ENCODE assay signal across 8 cellular contexts in the genomic region with DNA sequence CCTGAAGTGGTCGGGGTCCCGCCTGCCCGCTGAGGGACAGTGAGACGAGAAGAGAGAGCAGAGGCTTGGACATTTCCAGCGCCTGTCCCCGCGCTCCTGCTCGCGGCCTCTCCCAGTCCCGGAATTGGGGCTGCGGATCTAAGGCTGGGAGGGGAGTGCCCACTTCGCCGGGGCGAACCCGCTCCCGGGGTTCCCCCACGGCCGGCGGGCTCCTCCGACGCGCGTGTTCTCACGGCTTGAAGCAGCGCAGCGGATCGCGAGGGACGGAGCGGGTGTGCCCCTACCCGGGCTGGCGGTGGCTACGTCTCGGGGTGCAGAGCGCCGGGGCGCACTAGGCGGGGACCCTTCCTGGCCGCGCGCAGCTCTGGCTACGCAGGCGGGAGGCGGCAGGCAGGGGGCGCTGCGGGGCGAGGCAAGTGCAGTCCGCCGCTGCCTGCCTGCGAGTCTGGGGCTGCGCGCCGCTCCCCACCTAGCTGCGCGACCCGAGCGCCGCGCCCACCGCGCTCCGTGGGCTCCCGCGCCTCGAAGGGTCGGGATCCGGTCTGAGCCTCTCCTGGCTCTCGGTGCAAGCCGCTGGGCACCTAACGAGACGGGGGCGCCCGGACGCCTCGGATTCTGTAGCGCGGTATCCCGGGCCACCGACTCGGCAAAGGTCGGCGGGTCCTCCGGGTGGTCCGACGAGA. TPM values are rescaled to one million over a fixed set of nuclear protein-coding genes. Genes with fewer than 3 reads are reported as not detected.
A peak's percentile ranks its signal among the peaks of the same experiment; 100 is the strongest.
DNase-seq lines count a peak whose midpoint lies in the region; ATAC-seq and TF ChIP-seq lines count a peak whose summit lies in the region.

No MANE protein-coding gene starts in this region.

- H3K27me3 ChIP-seq in CD4-positive, CD25-positive, alpha-beta regulatory T cell (ENCODE audit: control insufficient read depth, insufficient read depth, low read length) = peaks cover 28% of the 10 kb centered on the region
- H3K27me3 ChIP-seq in SJSA1 (replicated peaks) (peaks cover 87% of the 10 kb centered on the region), testis (no peaks in the 10 kb centered on the region)

- no peak for TF ChIP-seq POLR2A in testis (IDR thresholded peaks at IDR 0.05)

- H3K36me3 ChIP-seq in CD4-positive, CD25-positive, alpha-beta regulatory T cell (ENCODE audit: control insufficient read depth, insufficient read depth, low read length) = no peaks in the 10 kb centered on the region
- H3K36me3 ChIP-seq in SJSA1 (no peaks in the 10 kb centered on the region), testis (ENCODE audit: low read depth, missing control alignments) (no peaks in the 10 kb centered on the region)

- no peak overlapping the region for H3K27ac ChIP-seq in CD4-positive, CD25-positive, alpha-beta regulatory T cell (ENCODE audit: insufficient read depth, low read length, poor library complexity, severe bottlenecking)
- H3K27ac ChIP-seq in SJSA1 (no peak overlapping the region), testis (no peak overlapping the region)

- H3K27me3 Mint-ChIP-seq in CD4-positive, CD25-positive, alpha-beta regulatory T cell = peaks cover 59% of the 10 kb centered on the region
- peaks cover 71% of the 10 kb centered on the region for H3K27me3 Mint-ChIP-seq in osteocyte (ENCODE audit: unreplicated experiment)

- intact Hi-C loops in head of caudate nucleus (cut with DNase I) = loop anchor here (5.0 kb wide), 1 partner anchor 56 kb away; no protein-coding TSS in a partner anchor
- intact Hi-C loops in testis (cut with DNase I; ENCODE audit: low total_unique reads) = loop anchor here (5.0 kb wide), 1 partner anchor 56 kb away; no protein-coding TSS in a partner anchor

- peak overlapping the region; percentile 57 for H3K4me3 ChIP-seq in CD4-positive, CD25-positive, alpha-beta regulatory T cell (ENCODE audit: low read depth, low read length)
- H3K4me3 ChIP-seq in SJSA1 (peak overlapping the region; percentile 9; the same call in 1 of the 2 replicates), testis (peak overlapping the region; percentile 45 to 52)

- peak; percentile 72 to 81 (median 77) for DNase-seq in CD4-positive, CD25-positive, alpha-beta regulatory T cell
- DNase-seq in SJSA1 (ENCODE audit: low read depth in 1 of 2, low spot score in 2 of 2) (peak; percentile 60 to 72), head of caudate nucleus (peak; percentile 40 to 94 (median 82)), osteocyte (ENCODE audit: extremely low spot score, unreplicated experiment) (peak; percentile 91), testis (peak; percentile 89)
- DNase-seq in activated naive CD4-positive, alpha-beta T cell treated with anti-CD3 and anti-CD28 coated beads, Interleukin-2, amount 50 U/mL, for 16 hours = peak; percentile 90

- peaks cover 36% of the 10 kb centered on the region for H3K4me1 ChIP-seq in CD4-positive, CD25-positive, alpha-beta regulatory T cell (ENCODE audit: control insufficient read depth, insufficient read depth, low read length, poor library complexity, severe bottlenecking)
- H3K4me1 ChIP-seq in SJSA1 (replicated peaks) (peaks cover 26% of the 10 kb centered on the region), testis (peaks cover 24% of the 10 kb centered on the region)

- peaks cover 4 to 36% (median 8%) of the 10 kb centered on the region in 4 donors for H3K4me1 Mint-ChIP-seq in CD4-positive, CD25-positive, alpha-beta regulatory T cell
- peaks cover 20% of the 10 kb centered on the region for H3K4me1 Mint-ChIP-seq in osteocyte (ENCODE audit: unreplicated experiment)

- H3K9me3 Mint-ChIP-seq in CD4-positive, CD25-positive, alpha-beta regulatory T cell = no peaks in the 10 kb centered on the region
- no peaks in the 10 kb centered on the region for H3K9me3 Mint-ChIP-seq in osteocyte (ENCODE audit: unreplicated experiment)

- no peak overlapping the region for H3K27ac Mint-ChIP-seq in CD4-positive, CD25-positive, alpha-beta regulatory T cell
- no peak overlapping the region for H3K27ac Mint-ChIP-seq in osteocyte (ENCODE audit: unreplicated experiment)

- ATAC-seq in CD4-positive, CD25-positive, alpha-beta regulatory T cell (ENCODE audit: low read depth in 2 of 2) = peak; percentile 78 to 81
- peak; percentile 66 for ATAC-seq in HG02798 (IDR thresholded peaks at IDR 0.05; ENCODE audit: poor library complexity, unreplicated experiment)
- no peak for ATAC-seq in HG02970 (IDR thresholded peaks at IDR 0.05; ENCODE audit: low FRiP score, unreplicated experiment)

- no peaks in the 10 kb centered on the region for H3K9me3 ChIP-seq in CD4-positive, CD25-positive, alpha-beta regulatory T cell (ENCODE audit: control insufficient read depth in 2 of 2, low read length in 2 of 2)
- no peaks in the 10 kb centered on the region for H3K9me3 ChIP-seq in SJSA1 (replicated peaks)
- no peaks in the 10 kb centered on the region for H3K9me3 ChIP-seq in testis

- peak overlapping the region; percentile 71 to 87 (median 77) for H3K4me3 Mint-ChIP-seq in CD4-positive, CD25-positive, alpha-beta regulatory T cell
- H3K4me3 Mint-ChIP-seq in osteocyte (ENCODE audit: unreplicated experiment) = peak overlapping the region; percentile 64

- 2% methylated on average over 4 to 39 of the region's 85 CpGs for WGBS in testis, 2 donors

- H3K36me3 Mint-ChIP-seq in CD4-positive, CD25-positive, alpha-beta regulatory T cell = no peaks in the 10 kb centered on the region
- H3K36me3 Mint-ChIP-seq in osteocyte (ENCODE audit: unreplicated experiment) = no peaks in the 10 kb centered on the region

- TF ChIP-seq CTCF in osteocyte (IDR thresholded peaks at IDR 0.05) = peak; percentile 94
- TF ChIP-seq CTCF in testis (IDR thresholded peaks at IDR 0.05) = peak; percentile 82 to 92 (median 90)

RNA-seq across cellular contexts. Expression of a gene that starts 1.2 kb away (rescaled TPM):
- total RNA-seq in CD4-positive, CD25-positive, alpha-beta regulatory T cell = 0.32 TPM
- polyA plus RNA-seq in CD4-positive, CD25-positive, alpha-beta regulatory T cell = not detected
- total RNA-seq in SJSA1 (2014; rRNA removed; shearing (Covaris generic)) = 0.11 and 2.3 TPM in 2 replicates
- total RNA-seq in osteocyte (2.8 and 3.6 TPM in 2 replicates), testis (10 to 100 TPM; 11.3 to 20.6 TPM)
- polyA plus RNA-seq in testis (ENCODE audit: insufficient read depth, low read depth, low replicate concordance) = 21.5 TPM
